Comparison of ENCODE assay signal across 20 cellular contexts in the genomic region with DNA sequence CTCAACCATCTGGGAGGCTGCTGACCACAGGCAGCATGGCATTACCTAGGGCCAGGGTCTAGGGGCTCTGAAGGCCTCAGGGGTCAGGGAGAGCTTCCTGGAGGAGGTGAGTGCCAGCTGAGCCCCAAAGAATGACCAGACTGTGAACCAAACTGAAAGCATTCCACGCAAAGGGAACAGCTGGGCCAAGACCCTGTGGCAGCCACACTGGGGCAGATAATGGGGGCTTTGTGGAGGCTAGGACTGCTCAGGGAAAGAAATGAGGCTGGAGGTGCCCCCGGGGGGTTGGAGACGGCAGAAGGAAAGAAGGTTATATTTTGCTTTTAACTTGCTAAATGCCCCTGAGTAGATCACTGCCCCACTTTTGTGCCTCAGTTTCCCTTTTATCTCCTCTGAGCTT. TPM values are rescaled to one million over a fixed set of nuclear protein-coding genes. Genes with fewer than 3 reads are reported as not detected.
DNase-seq lines count a peak whose midpoint lies in the region; ATAC-seq, FAIRE-seq and TF ChIP-seq lines count a peak whose summit lies in the region.
"Had no signal": no experiment of that assay in that cellular context is flagged by ENCODE, and none has a peak within 500 bp of the region (broad histone marks: within the 10 kb centered on the region; RNA-seq: fewer than 3 reads in every experiment).

No MANE protein-coding gene starts in this region.

- H2BK12ac ChIP-seq in H9 (ENCODE audit: insufficient read length, low read depth, low read length) (no peak overlapping the region), neuronal stem cell (ENCODE audit: low read length) (no peak overlapping the region)

- no peak for TF ChIP-seq POLR2A in K562 (conservative IDR thresholded peaks at IDR 0.05)

- no TSS peak for BruUV-seq in K562 (replicated peaks; lab: Mats Ljungman, UMichigan)

- H3K4me2 ChIP-seq in H9 (ENCODE audit: insufficient read depth, insufficient read length, low read length), result no peak overlapping the region
- no peak overlapping the region for H3K4me2 ChIP-seq in K562 (ENCODE audit: insufficient read depth, low read length)
- no peak overlapping the region for H3K4me2 ChIP-seq in neuronal stem cell (ENCODE audit: insufficient read depth, low read length, poor library complexity, severe bottlenecking)

- H3K56ac ChIP-seq in H9 (ENCODE audit: insufficient read length, low read depth, low read length), result no peak overlapping the region

- no peaks in the 10 kb centered on the region for H3K27me3 Mint-ChIP-seq in H9 (ENCODE audit: low read depth)
- H3K27me3 Mint-ChIP-seq: activated naive CD8-positive, alpha-beta T cell treated with anti-CD3 and anti-CD28 coated beads, Interleukin-2, amount 50 U/mL, for 24 hours had no signal

- no peak overlapping the region for H4K91ac ChIP-seq in H9 (ENCODE audit: insufficient read length, low read depth, low read length)
- no peak overlapping the region for H4K91ac ChIP-seq in neuronal stem cell (ENCODE audit: low read depth, low read length, poor library complexity)

- H3K4me1 Mint-ChIP-seq in H9, result peaks cover 54 to 61% of the 10 kb centered on the region in 2 experiments
- H3K4me1 Mint-ChIP-seq: stimulated activated memory B cell treated with anti-CD40 and anti-IgM and Interleukin-4, amounts not matched to agents 10 μg/mL and 1 μg/mL and 100 μg/mL, for 72 hours had no signal

- WGBS in H9 (ENCODE audit: extremely low coverage, insufficient read length, low lambda C conversion rate), result no CpG with 5 or more reads among the region's 3 CpGs
- WGBS in K562 (ENCODE audit: insufficient coverage, low coverage, missing lambda C conversion rate), result 85% methylated on average over 3 of the region's 3 CpGs
- WGBS in neuronal stem cell (ENCODE audit: extremely low coverage in 2 of 2, insufficient read length in 2 of 2, insufficient replicate concordance in 1 of 2), 2 donors, result no CpG with 5 or more reads among the region's 3 CpGs

- H3T11ph ChIP-seq in H9 (ENCODE audit: low read length), result no peak overlapping the region

- H3K36me3 Mint-ChIP-seq in H9 (ENCODE audit: insufficient read depth in 1 of 3, low read depth in 3 of 3), result peaks cover 6 to 21% (median 19%) of the 10 kb centered on the region in 3 experiments
- H3K36me3 Mint-ChIP-seq: stimulated activated memory B cell treated with anti-CD40 and anti-IgM and Interleukin-4, amounts not matched to agents 10 μg/mL and 1 μg/mL and 100 μg/mL, for 72 hours had no signal

- H3K23me2 ChIP-seq in H9 (ENCODE audit: insufficient read length, low read depth, low read length, poor library complexity, severe bottlenecking), result no peaks in the 10 kb centered on the region

- no peak for TF ChIP-seq EP300 in K562 (IDR thresholded peaks at IDR 0.05; ENCODE audit: low read length)

- no peaks in the 10 kb centered on the region for H3K27me3 ChIP-seq in ACC112 (ENCODE audit: insufficient read depth, low read length)
- H3K27me3 ChIP-seq in H9 (ENCODE audit: insufficient read depth, low read length), result no peaks in the 10 kb centered on the region
- H3K27me3 ChIP-seq in K562 (ENCODE audit: control insufficient read depth in 2 of 2, insufficient read depth in 2 of 2, low read length in 2 of 2), result no peaks in the 10 kb centered on the region
- H3K27me3 ChIP-seq in neuronal stem cell (ENCODE audit: control insufficient read depth in 3 of 3, insufficient read depth in 3 of 3, low read depth in 1 of 3, low read length in 3 of 3), result no peaks in the 10 kb centered on the region
- H3K27me3 ChIP-seq: uterus had no signal

- H2BK20ac ChIP-seq in H9 (ENCODE audit: low read depth, low read length, poor library complexity, severe bottlenecking), result no peak overlapping the region

- no peak for FAIRE-seq in K562 (lab: Jason Lieb, UNC)
- FAIRE-seq: endothelial cell of umbilical vein, frontal cortex had no signal

- H3K23ac ChIP-seq in H9 (ENCODE audit: insufficient read length, low read depth, low read length), result no peak overlapping the region
- no peak overlapping the region for H3K23ac ChIP-seq in neuronal stem cell (ENCODE audit: low read depth, low read length, poor library complexity)

- intact Hi-C loops in K562 (cut with micrococcal nuclease), result loop anchor here (5.0 kb wide), 1 partner anchor 44 kb away; no protein-coding TSS in a partner anchor

- H3K9me1 ChIP-seq in K562 (ENCODE audit: control insufficient read depth, insufficient read depth, low read length), result peaks cover 5% of the 10 kb centered on the region

- H3K4me1 ChIP-seq in ACC112 (ENCODE audit: control insufficient read depth, insufficient read depth, low read length, unreplicated experiment) (peaks cover 47% of the 10 kb centered on the region), H9 (ENCODE audit: insufficient read depth, low read length) (peaks cover 13% of the 10 kb centered on the region), K562 (replicated peaks in 1 of 2; ENCODE audit: control insufficient read depth in 2 of 2, insufficient read depth in 2 of 2, low read length in 2 of 2) (peaks cover 54 to 70% of the 10 kb centered on the region in 2 experiments), neuronal stem cell (ENCODE audit: control insufficient read depth in 2 of 2, insufficient read depth in 1 of 2, low read depth in 1 of 2, low read length in 2 of 2) (peaks cover 38 to 39% of the 10 kb centered on the region in 2 donors)

- no peak for ATAC-seq in K562
- ATAC-seq: activated naive CD8-positive, alpha-beta T cell treated with anti-CD3 and anti-CD28 coated beads, Interleukin-2, amount 50 U/mL, for 24 hours; activated T-cell treated with anti-CD3 and anti-CD28 coated beads, Interleukin-2, amount 50 U/mL, for 72 hours; stimulated activated memory B cell treated with anti-CD40 and anti-IgM and Interleukin-4, amounts not matched to agents 10 μg/mL and 1 μg/mL and 100 μg/mL, for 72 hours had no signal

- H3K79me1 ChIP-seq in H9 (ENCODE audit: insufficient read depth, low read depth, low read length, poor library complexity, severe bottlenecking) (no peaks in the 10 kb centered on the region), neuronal stem cell (ENCODE audit: low read depth, low read length) (peaks cover 14% of the 10 kb centered on the region)

- H3K4me3 Mint-ChIP-seq in H9, result no peak overlapping the region; a peak in 1 of 5 replicates
- H3K4me3 Mint-ChIP-seq: activated naive CD8-positive, alpha-beta T cell treated with anti-CD3 and anti-CD28 coated beads, Interleukin-2, amount 50 U/mL, for 24 hours; activated T-cell treated with anti-CD3 and anti-CD28 coated beads, Interleukin-2, amount 50 U/mL, for 72 hours; immature natural killer cell; mesothelial cell of epicardium; stimulated activated memory B cell treated with anti-CD40 and anti-IgM and Interleukin-4, amounts not matched to agents 10 μg/mL and 1 μg/mL and 100 μg/mL, for 72 hours had no signal

- H3K9ac ChIP-seq in H9 (ENCODE audit: extremely low read depth, insufficient read length, low read length) (no peak overlapping the region), K562 (ENCODE audit: insufficient read depth in 1 of 2, low read depth in 2 of 2, low read length in 2 of 2) (peak overlapping the region in 1 of 2 experiments; percentile 75; a peak in 2 of 4 replicates), neuronal stem cell (ENCODE audit: low read depth, low read length, poor library complexity) (no peak overlapping the region)

- H3K79me2 ChIP-seq in ACC112 (ENCODE audit: control insufficient read depth, insufficient read depth, low read length, unreplicated experiment) (peaks cover 9% of the 10 kb centered on the region), H9 (ENCODE audit: insufficient read depth, low read length) (no peaks in the 10 kb centered on the region), K562 (ENCODE audit: control insufficient read depth, insufficient read depth, low read length) (peaks cover 10% of the 10 kb centered on the region)

- H4K20me1 ChIP-seq in H9 (ENCODE audit: control insufficient read depth, insufficient read depth, insufficient read length) (no peaks in the 10 kb centered on the region), K562 (replicated peaks; ENCODE audit: control insufficient read depth, insufficient read depth, low read length) (no peaks in the 10 kb centered on the region; the same call in 1 of the 2 replicates)

- no peaks in the 10 kb centered on the region for H3K9me3 ChIP-seq in H9 (ENCODE audit: control insufficient read depth, low read depth, low read length)
- H3K9me3 ChIP-seq in K562 (replicated peaks; ENCODE audit: control insufficient read depth, insufficient read depth, low read depth, low read length), result no peaks in the 10 kb centered on the region
- no peaks in the 10 kb centered on the region for H3K9me3 ChIP-seq in neuronal stem cell (replicated peaks in 1 of 2; ENCODE audit: control insufficient read depth in 2 of 2, insufficient read depth in 1 of 2, low read depth in 1 of 2, low read length in 2 of 2)
- H3K9me3 ChIP-seq: uterus had no signal

- DNase-seq in H9 (no peak), K562 (ENCODE audit: extremely low read depth in 1 of 4, low spot score in 3 of 4) (no peak), neuronal stem cell (ENCODE audit: low spot score) (no peak), LoVo (ENCODE audit: low spot score) (no peak), hypothalamus (lab: John Stamatoyannopoulos, UW) (no peak), NCI-H1694 (lab: John Stamatoyannopoulos, UW) (no peak), NOMO-1 treated with DMSO at 0.1 percent for 48 hours (lab: John Stamatoyannopoulos, UW; ENCODE audit: unreplicated experiment) (no peak)
- DNase-seq: activated naive CD8-positive, alpha-beta T cell treated with anti-CD3 and anti-CD28 coated beads, Interleukin-2, amount 50 U/mL, for 24 hours; activated T-cell treated with anti-CD3 and anti-CD28 coated beads, Interleukin-2, amount 50 U/mL, for 72 hours; immature natural killer cell; NCI-H1092 treated with DMSO at 0.1 percent for 48 hours; NCI-H2171; T1000; uterus had no signal

- no peak overlapping the region for H4K5ac ChIP-seq in H9 (ENCODE audit: insufficient read length, low read depth, low read length)

- POLR2A ChIA-PET in K562 (lab: Yijun Ruan, JAX), result interaction anchor here (0.9 to 1.5 kb wide), 5 partner anchors 8 to 273 kb away, joined by 3 to 5 read pairs (median 4); no protein-coding TSS in a partner anchor

- no peak overlapping the region for H3K18ac ChIP-seq in H9 (ENCODE audit: insufficient read length, low read depth, low read length)
- peak overlapping the region; percentile 54 for H3K18ac ChIP-seq in neuronal stem cell (ENCODE audit: low read length)

- no peaks in the 10 kb centered on the region for H3K9me3 Mint-ChIP-seq in H9
- H3K9me3 Mint-ChIP-seq: activated naive CD8-positive, alpha-beta T cell treated with anti-CD3 and anti-CD28 coated beads, Interleukin-2, amount 50 U/mL, for 24 hours; activated T-cell treated with anti-CD3 and anti-CD28 coated beads, Interleukin-2, amount 50 U/mL, for 72 hours; immature natural killer cell; mesothelial cell of epicardium; stimulated activated memory B cell treated with anti-CD40 and anti-IgM and Interleukin-4, amounts not matched to agents 10 μg/mL and 1 μg/mL and 100 μg/mL, for 72 hours had no signal

- H3K14ac ChIP-seq in H9 (ENCODE audit: insufficient read depth, low read length) (no peak overlapping the region), neuronal stem cell (ENCODE audit: low read length) (no peak overlapping the region)

- H2BK5ac ChIP-seq in H9 (ENCODE audit: insufficient read length, low read length), result no peak overlapping the region
- H2BK5ac ChIP-seq in neuronal stem cell (ENCODE audit: low read length), result no peak overlapping the region

- H3K4me3 ChIP-seq in ACC112 (ENCODE audit: low read depth, low read length) (no peak overlapping the region), K562 (no peak overlapping the region), neuronal stem cell (ENCODE audit: low read length in 2 of 2) (no peak overlapping the region)
- H3K4me3 ChIP-seq: skin epidermis, uterus had no signal

- H3K27ac Mint-ChIP-seq in H9, result peak overlapping the region in 2 of 3 experiments; percentile 83 to 86; a peak in 3 of 7 replicates
- H3K27ac Mint-ChIP-seq: activated naive CD8-positive, alpha-beta T cell treated with anti-CD3 and anti-CD28 coated beads, Interleukin-2, amount 50 U/mL, for 24 hours; activated T-cell treated with anti-CD3 and anti-CD28 coated beads, Interleukin-2, amount 50 U/mL, for 72 hours; immature natural killer cell; stimulated activated memory B cell treated with anti-CD40 and anti-IgM and Interleukin-4, amounts not matched to agents 10 μg/mL and 1 μg/mL and 100 μg/mL, for 72 hours had no signal

- H3K36me3 ChIP-seq in ACC112 (ENCODE audit: insufficient read depth, low read length) (0 out of 2 replicates have a peak, but pooled peaks cover 4% of the 10 kb centered on the region), K562 (ENCODE audit: control insufficient read depth, insufficient read depth, low read length) (peaks cover 39% of the 10 kb centered on the region), neuronal stem cell (replicated peaks in 1 of 2; ENCODE audit: control insufficient read depth in 2 of 2, insufficient read depth in 2 of 2, low read length in 2 of 2) (peaks cover 19 to 75% of the 10 kb centered on the region in 2 donors)
- H3K36me3 ChIP-seq: uterus had no signal

- no peak overlapping the region for H2BK15ac ChIP-seq in H9 (ENCODE audit: low read depth, low read length)
- no peak overlapping the region for H2BK15ac ChIP-seq in neuronal stem cell (ENCODE audit: low read length)

- H3K4ac ChIP-seq in H9 (ENCODE audit: low read depth, low read length), result no peak overlapping the region
- no peak overlapping the region for H3K4ac ChIP-seq in neuronal stem cell (ENCODE audit: low read length)

- H2AFZ ChIP-seq in ACC112 (ENCODE audit: low read length, unreplicated experiment) (no peak overlapping the region), H9 (ENCODE audit: low read length) (no peak overlapping the region), K562 (ENCODE audit: low read depth, low read length) (no peak overlapping the region), neuronal stem cell (ENCODE audit: low read length) (no peak overlapping the region)

- no peak overlapping the region for H2BK120ac ChIP-seq in H9 (ENCODE audit: low read depth, low read length, poor library complexity, severe bottlenecking)
- no peak overlapping the region for H2BK120ac ChIP-seq in neuronal stem cell (ENCODE audit: low read depth, low read length)

- H2AK5ac ChIP-seq in H9 (ENCODE audit: insufficient read length, low read length), result no peak overlapping the region
- no peak overlapping the region for H2AK5ac ChIP-seq in neuronal stem cell (ENCODE audit: low read depth, low read length)

- H4K8ac ChIP-seq in H9 (replicated peaks; ENCODE audit: insufficient read length, low read depth, low read length) (no peak overlapping the region), neuronal stem cell (ENCODE audit: low read depth, low read length) (no peak overlapping the region)

- H3K27ac ChIP-seq in ACC112 (ENCODE audit: low read depth, low read length), result peak overlapping the region; percentile 21; the same call in 1 of the 2 replicates
- H3K27ac ChIP-seq in H9 (ENCODE audit: insufficient read length, low read depth, low read length), result no peak overlapping the region
- no peak overlapping the region for H3K27ac ChIP-seq in K562 (ENCODE audit: extremely low read depth, low read depth, low read length)
- H3K27ac ChIP-seq in neuronal stem cell (replicated peaks; ENCODE audit: low read length), result no peak overlapping the region

- CTCF ChIA-PET in K562 (lab: Yijun Ruan, JAX; ENCODE audit: low intra/inter-chr PET ratio), result no interaction called here

- no peak for TF ChIP-seq CTCF in H9 (conservative IDR thresholded peaks at IDR 0.05)
- no peak for TF ChIP-seq CTCF in K562 (IDR thresholded peaks at IDR 0.05 in 2 of 3, conservative IDR thresholded peaks at IDR 0.05 in 1 of 3; ENCODE audit: insufficient read depth in 2 of 3, low read depth in 1 of 3, low read length in 3 of 3)

- in situ Hi-C loops in K562 (cut with MboI), result no loop called here

- TF ChIP-seq RAD21 in K562 (CRISPR knock-in tag; conservative IDR thresholded peaks at IDR 0.05 in 1 of 2, IDR thresholded peaks at IDR 0.05 in 1 of 2), result no peak

RNA-seq across cellular contexts. Expression of a gene that starts 57.6 kb away (rescaled TPM):
- total RNA-seq in H9 (2021) (31.8 and 36.9 TPM in 2 replicates), K562 (2014; rRNA removed) (7.0 and 7.7 TPM in 2 replicates), K562 (2014; rRNA removed; fragmentation: Illumina TruSeq; extraction: Trizol) (2.6 and 2.8 TPM in 2 replicates), K562 (2015; rRNA removed; fragmentation: Illumina TruSeq; extraction: Trizol) (4.3 and 5.0 TPM in 2 replicates), K562 (2021) (30.3 and 37.3 TPM in 2 replicates)
- 31.4 and 71.8 TPM in 2 replicates for total RNA-seq in K562 (2011; cell fraction: chromatin; rRNA removed; ENCODE audit: low replicate concordance)
- 28.6 and 32.2 TPM in 2 replicates for total RNA-seq in K562 (2011; cell fraction: nucleolus; rRNA removed)
- 31.8 and 38.1 TPM in 2 replicates for total RNA-seq in K562 (2011; cell fraction: nucleoplasm; rRNA removed)
- polyA plus RNA-seq in K562 (2011; rRNA removed) (3.6 and 6.2 TPM in 2 replicates), K562 (2014; fragmentation: Illumina TruSeq; extraction: Trizol) (22.9 and 25.1 TPM in 2 replicates), K562 (2014; fragmentation: Nextera tagmentation; extraction: Ambion mirVana) (1 to 10 TPM; 1.0 to 1.9 TPM), K562 (2014; rRNA removed) (11.0 and 11.7 TPM in 2 replicates)
- polyA plus RNA-seq in K562 (2011; cell fraction: cytosol; rRNA removed), result 5.2 and 5.4 TPM in 2 replicates
- 18.9 and 30.6 TPM in 2 replicates for polyA plus RNA-seq in K562 (2011; cell fraction: nucleus; rRNA removed)
- 23.3 and 39.2 TPM in 2 replicates for polyA plus RNA-seq in K562 (2012)
- 5.8 and 6.7 TPM in 2 replicates for polyA minus RNA-seq in K562 (2011; rRNA and poly(A)+ RNA removed)
- 14.9 and 22.3 TPM in 2 replicates for polyA minus RNA-seq in K562 (2011; cell fraction: cytosol; rRNA and poly(A)+ RNA removed)
- polyA minus RNA-seq in K562 (2011; cell fraction: nucleus; rRNA and poly(A)+ RNA removed), result 17.6 and 22.4 TPM in 2 replicates
- 21.6 TPM for polyA plus RNA-seq in neuronal stem cell (2013, experiment 1 of 2)
- 24.3 TPM for polyA plus RNA-seq in neuronal stem cell (2013, experiment 2 of 2)
